ENCODE assay signal across 16 cellular contexts in genomic region chrX:140273921-140274320, GRCh38.
DNase-seq lines count a peak whose midpoint lies in the region; TF ChIP-seq lines count a peak whose summit lies in the region.
"Had no signal": no experiment of that assay in that cellular context is flagged by ENCODE, and none has a peak within 500 bp of the region (broad histone marks: within the 10 kb centered on the region; RNA-seq: fewer than 3 reads in every experiment).

No MANE protein-coding gene starts in this region.

- H2BK5ac ChIP-seq in trophoblast cell (ENCODE audit: low read depth, low read length, poor library complexity), result no peak overlapping the region

- no peak overlapping the region for H3K4ac ChIP-seq in trophoblast cell (ENCODE audit: low read depth, low read length)

- H3K27me3 ChIP-seq in MG63 (no peaks in the 10 kb centered on the region), SJSA1 (replicated peaks) (no peaks in the 10 kb centered on the region), trophoblast cell (ENCODE audit: insufficient read depth, low read length) (no peaks in the 10 kb centered on the region), tibial artery (no peaks in the 10 kb centered on the region)

- WGBS in trophoblast cell (ENCODE audit: extremely low coverage, insufficient coverage, insufficient read length), result no CpG with 5 or more reads among the region's 4 CpGs

- H3K79me2 ChIP-seq in trophoblast cell (ENCODE audit: control insufficient read depth, insufficient read depth, low read length, poor library complexity), result no peaks in the 10 kb centered on the region

- H2AFZ ChIP-seq in trophoblast cell (ENCODE audit: insufficient read depth, low read length, poor library complexity), result no peak overlapping the region
- H2AFZ ChIP-seq: GM23248 had no signal

- peak overlapping the region; percentile 91 for H3K27ac Mint-ChIP-seq in nephron progenitor cell
- H3K27ac Mint-ChIP-seq: CD4-positive, CD25-positive, alpha-beta regulatory T cell; CD8-positive, alpha-beta T cell had no signal

- H3K9me3 Mint-ChIP-seq in nephron progenitor cell, result peaks cover 38% of the 10 kb centered on the region

- no peak overlapping the region for H3K4me3 ChIP-seq in MG63
- H3K4me3 ChIP-seq in SJSA1, result no peak overlapping the region
- no peak overlapping the region for H3K4me3 ChIP-seq in trophoblast cell (ENCODE audit: low read depth, low read length)
- H3K4me3 ChIP-seq in tibial artery, result no peak overlapping the region
- H3K4me3 ChIP-seq: GM23248 had no signal

- H4K12ac ChIP-seq in trophoblast cell (ENCODE audit: low read depth, low read length), result no peak overlapping the region

- H2AK5ac ChIP-seq in trophoblast cell (ENCODE audit: low read length), result no peak overlapping the region

- intact Hi-C loops in tibial artery (cut with DNase I; ENCODE audit: low total_unique reads), result no loop called here

- no peak for TF ChIP-seq CTCF in nephron progenitor cell (IDR thresholded peaks at IDR 0.05)
- no peak for TF ChIP-seq CTCF in tibial artery (IDR thresholded peaks at IDR 0.05)

- no peak overlapping the region for H3K4me2 ChIP-seq in trophoblast cell (ENCODE audit: low read length)

- H4K91ac ChIP-seq in trophoblast cell (ENCODE audit: low read depth, low read length), result no peak overlapping the region

- H4K8ac ChIP-seq in trophoblast cell (ENCODE audit: low read depth, low read length), result no peak overlapping the region

- no peak overlapping the region for H2BK12ac ChIP-seq in trophoblast cell (ENCODE audit: low read length)

- H3K36me3 Mint-ChIP-seq in nephron progenitor cell (ENCODE audit: low read depth), result no peaks in the 10 kb centered on the region
- H3K36me3 Mint-ChIP-seq: CD4-positive, CD25-positive, alpha-beta regulatory T cell; CD8-positive, alpha-beta T cell had no signal

- H3K18ac ChIP-seq in trophoblast cell (ENCODE audit: low read length), result no peak overlapping the region

- H3K9ac ChIP-seq in trophoblast cell (ENCODE audit: low read length), result no peak overlapping the region
- H3K9ac ChIP-seq: GM23248 had no signal

- no peaks in the 10 kb centered on the region for H3K79me1 ChIP-seq in trophoblast cell (ENCODE audit: low read length)

- no peak overlapping the region for H3K14ac ChIP-seq in trophoblast cell (ENCODE audit: low read length)

- H3K23ac ChIP-seq in trophoblast cell (ENCODE audit: low read length), result no peak overlapping the region

- no peak overlapping the region for H2BK120ac ChIP-seq in trophoblast cell (ENCODE audit: insufficient read depth, low read length, poor library complexity)

- H3K4me1 ChIP-seq in SJSA1 (replicated peaks), result peaks cover 17% of the 10 kb centered on the region
- H3K4me1 ChIP-seq in trophoblast cell (ENCODE audit: control insufficient read depth in 1 of 2, insufficient read depth in 2 of 2, low read length in 2 of 2), result no peaks in the 10 kb centered on the region
- no peaks in the 10 kb centered on the region for H3K4me1 ChIP-seq in tibial artery
- H3K4me1 ChIP-seq: Caco-2 had no signal

- no peaks in the 10 kb centered on the region for H3K9me3 ChIP-seq in MG63
- no peaks in the 10 kb centered on the region for H3K9me3 ChIP-seq in SJSA1 (replicated peaks)
- H3K9me3 ChIP-seq in trophoblast cell (ENCODE audit: insufficient read depth, low read depth, low read length), result no peaks in the 10 kb centered on the region
- H3K9me3 ChIP-seq in tibial artery, result no peaks in the 10 kb centered on the region
- H3K9me3 ChIP-seq: Caco-2 had no signal

- DNase-seq in MG63, result peak; percentile 32
- DNase-seq in SJSA1 (ENCODE audit: low read depth in 1 of 2, low spot score in 2 of 2), result no peak
- no peak for DNase-seq in nephron progenitor cell
- DNase-seq in renal cortical epithelial cell (ENCODE audit: low read depth), result peak; percentile 0
- no peak for DNase-seq in trophoblast cell
- no peak for DNase-seq in stimulated activated naive CD4-positive, alpha-beta T cell (lab: John Stamatoyannopoulos, UW)
- DNase-seq in stimulated activated CD4-positive, alpha-beta T cell treated with anti-CD3 and anti-CD28 coated beads, Interleukin-2, amount 100 ng/mL, for 48 hours, result no peak
- DNase-seq in tibial artery, result no peak
- DNase-seq: C1 segment of cervical spinal cord; Caco-2; CD4-positive, CD25-positive, alpha-beta regulatory T cell; CD8-positive, alpha-beta T cell; DMS153; DND-41; GM23248; H9 had no signal

- H3K27me3 Mint-ChIP-seq in nephron progenitor cell (ENCODE audit: low read depth, poor library complexity), result no peaks in the 10 kb centered on the region
- H3K27me3 Mint-ChIP-seq: CD4-positive, CD25-positive, alpha-beta regulatory T cell had no signal

- H3K4me1 Mint-ChIP-seq in nephron progenitor cell, result no peaks in the 10 kb centered on the region
- H3K4me1 Mint-ChIP-seq: CD4-positive, CD25-positive, alpha-beta regulatory T cell had no signal

- peak overlapping the region; percentile 85 for H3K27ac ChIP-seq in SJSA1
- no peak overlapping the region for H3K27ac ChIP-seq in trophoblast cell (ENCODE audit: low read depth, low read length)
- no peak overlapping the region for H3K27ac ChIP-seq in tibial artery

- H3K4me3 Mint-ChIP-seq in nephron progenitor cell, result no peak overlapping the region
- H3K4me3 Mint-ChIP-seq: CD4-positive, CD25-positive, alpha-beta regulatory T cell; CD8-positive, alpha-beta T cell; H9 had no signal

- H3K36me3 ChIP-seq in MG63 (no peaks in the 10 kb centered on the region), SJSA1 (no peaks in the 10 kb centered on the region), trophoblast cell (ENCODE audit: control insufficient read depth in 1 of 2, insufficient read depth in 2 of 2, low read length in 2 of 2) (no peaks in the 10 kb centered on the region), tibial artery (no peaks in the 10 kb centered on the region)

Comparison
In these comparisons a context has a peak if more than half of its experiments do, and no peak if none do; other contexts are left out.
1. DNase-seq: peak in MG63 (single experiment) and renal cortical epithelial cell (single experiment); none in SJSA1 (0 of 2), nephron progenitor cell (single experiment), trophoblast cell (0 of 2), stimulated activated naive CD4-positive, alpha-beta T cell (0 of 6), stimulated activated CD4-positive, alpha-beta T cell treated with anti-CD3 and anti-CD28 coated beads, Interleukin-2, amount 100 ng/mL, for 48 hours (0 of 2) and tibial artery (0 of 2).